13 cellular contexts compared by ENCODE assay signal in genomic region chr1:110343249-110343648, GRCh38. TPM values are rescaled to one million over a fixed set of nuclear protein-coding genes. Genes with fewer than 3 reads are reported as not detected.
A peak's percentile ranks its signal among the peaks of the same experiment; 100 is the strongest.
DNase-seq lines count a peak whose midpoint lies in the region; ATAC-seq, FAIRE-seq and TF ChIP-seq lines count a peak whose summit lies in the region.
"Had no signal": no experiment of that assay in that cellular context is flagged by ENCODE, and none has a peak within 500 bp of the region (broad histone marks: within the 10 kb centered on the region; RNA-seq: fewer than 3 reads in every experiment).

No MANE protein-coding gene starts in this region.

- CTCF ChIA-PET in naive thymus-derived CD4-positive, alpha-beta T cell (lab: Charles Lee), result no interaction called here

- H2AFZ ChIP-seq in osteoblast (ENCODE audit: low read length), result no peak overlapping the region

- peak overlapping the region; percentile 87 for H3K4me2 ChIP-seq in osteoblast (ENCODE audit: insufficient read depth, low read length)

- peaks cover 41% of the 10 kb centered on the region for H4K20me1 ChIP-seq in osteoblast (ENCODE audit: insufficient read depth, low read length)

- H3K27ac Mint-ChIP-seq in T-helper 1 cell treated with Interleukin-12 subunit alpha and Interleukin-12 subunit beta and Interleukin-4 antibody, amounts not matched to agents 30 μg/mL and 1 μg/mL, for 36 hours, result peak overlapping the region; percentile 78
- H3K27ac Mint-ChIP-seq in naive thymus-derived CD4-positive, alpha-beta T cell, result peak overlapping the region in 4 of 9 donors; percentile 45 to 66 (median 56)

- DNase-seq in T-helper 1 cell (no peak), MG63 (no peak), dorsolateral prefrontal cortex (no peak), osteoblast (ENCODE audit: insufficient read length, low spot score, missing footprints) (no peak), KBM-7 (no peak), frontal cortex (ENCODE audit: low spot score in 2 of 2) (no peak)
- no peak for DNase-seq in naive thymus-derived CD4-positive, alpha-beta T cell
- DNase-seq: 8988T; activated CD4-positive, alpha-beta T cell treated with anti-CD3 and anti-CD28 coated beads for 1 hour; NCI-H1694; OCI-M1 had no signal

- in situ Hi-C loops in KBM-7 (cut with MboI; ENCODE audit: low pct_unique_long_range_greater_than_20kb, low sequenced_read_pairs), result no loop called here

- H3K4me3 ChIP-seq in MG63 (peak overlapping the region; percentile 98), dorsolateral prefrontal cortex (peak overlapping the region in 45 of 59 donors; percentile 2 to 98 (median 26)), osteoblast (ENCODE audit: insufficient read depth, low read length) (peak overlapping the region; percentile 36)
- no peak overlapping the region for H3K4me3 ChIP-seq in naive thymus-derived CD4-positive, alpha-beta T cell (ENCODE audit: low read length)
- H3K4me3 ChIP-seq: lung had no signal

- no peaks in the 10 kb centered on the region for H3K9me3 Mint-ChIP-seq in T-helper 1 cell treated with Interleukin-12 subunit alpha and Interleukin-12 subunit beta and Interleukin-4 antibody, amounts not matched to agents 30 μg/mL and 1 μg/mL, for 36 hours
- H3K9me3 Mint-ChIP-seq in naive thymus-derived CD4-positive, alpha-beta T cell, result no peaks in the 10 kb centered on the region

- intact Hi-C loops in dorsolateral prefrontal cortex (cut with DNase I), result no loop called here
- intact Hi-C loops in naive thymus-derived CD4-positive, alpha-beta T cell (cut with micrococcal nuclease), result no loop called here

- TF ChIP-seq CTCF in dorsolateral prefrontal cortex (IDR thresholded peaks at IDR 0.05 in 54 of 56, conservative IDR thresholded peaks at IDR 0.05 in 2 of 56; ENCODE audit: low read depth in 1 of 56, partially characterized antibody in 56 of 56) (no peak), osteoblast (IDR thresholded peaks at IDR 0.05; ENCODE audit: extremely low read depth, low read depth, low read length) (no peak)

- H3K36me3 ChIP-seq in MG63, result peaks cover 87% of the 10 kb centered on the region
- peaks cover 39% of the 10 kb centered on the region for H3K36me3 ChIP-seq in osteoblast (ENCODE audit: insufficient read depth, low read length)
- H3K36me3 ChIP-seq in naive thymus-derived CD4-positive, alpha-beta T cell (ENCODE audit: control insufficient read depth in 2 of 3, insufficient read depth in 3 of 3, low read length in 3 of 3), result peaks cover 0 to 36% (median 3%) of the 10 kb centered on the region in 3 experiments

- peaks cover 58% of the 10 kb centered on the region for H3K36me3 Mint-ChIP-seq in T-helper 1 cell treated with Interleukin-12 subunit alpha and Interleukin-12 subunit beta and Interleukin-4 antibody, amounts not matched to agents 30 μg/mL and 1 μg/mL, for 36 hours (ENCODE audit: low read depth)
- peaks cover 14 to 63% (median 37%) of the 10 kb centered on the region in 5 donors for H3K36me3 Mint-ChIP-seq in naive thymus-derived CD4-positive, alpha-beta T cell

- POLR2A ChIA-PET in naive thymus-derived CD4-positive, alpha-beta T cell (lab: Charles Lee), result no interaction called here

- no peaks in the 10 kb centered on the region for H3K9me3 ChIP-seq in MG63
- H3K9me3 ChIP-seq in osteoblast (ENCODE audit: low read depth, low read length), result no peaks in the 10 kb centered on the region
- H3K9me3 ChIP-seq in naive thymus-derived CD4-positive, alpha-beta T cell (ENCODE audit: control insufficient read depth in 2 of 3, low read length in 3 of 3), result no peaks in the 10 kb centered on the region

- FAIRE-seq in frontal cortex (lab: Jason Lieb, UNC), result no peak

- H3K4me3 Mint-ChIP-seq in T-helper 1 cell treated with Interleukin-12 subunit alpha and Interleukin-12 subunit beta and Interleukin-4 antibody, amounts not matched to agents 30 μg/mL and 1 μg/mL, for 36 hours, result no peak overlapping the region
- H3K4me3 Mint-ChIP-seq in naive thymus-derived CD4-positive, alpha-beta T cell, result peak overlapping the region in 3 of 10 donors; percentile 51 to 88 (median 75)

- ATAC-seq in naive thymus-derived CD4-positive, alpha-beta T cell, result no peak

- H3K27ac ChIP-seq in dorsolateral prefrontal cortex (no peak overlapping the region), osteoblast (ENCODE audit: low read depth, low read length) (no peak overlapping the region)
- no peak overlapping the region for H3K27ac ChIP-seq in naive thymus-derived CD4-positive, alpha-beta T cell (ENCODE audit: low read depth, low read length)

- peaks cover 89% of the 10 kb centered on the region for H3K79me2 ChIP-seq in osteoblast (ENCODE audit: insufficient read depth, low read length)

- H3K4me1 Mint-ChIP-seq in T-helper 1 cell treated with Interleukin-12 subunit alpha and Interleukin-12 subunit beta and Interleukin-4 antibody, amounts not matched to agents 30 μg/mL and 1 μg/mL, for 36 hours (ENCODE audit: low read depth), result peaks cover 66% of the 10 kb centered on the region
- H3K4me1 Mint-ChIP-seq in naive thymus-derived CD4-positive, alpha-beta T cell, result peaks cover 52 to 86% (median 81%) of the 10 kb centered on the region in 7 donors

- H3K27me3 ChIP-seq in MG63 (no peaks in the 10 kb centered on the region), dorsolateral prefrontal cortex (no peaks in the 10 kb centered on the region), osteoblast (ENCODE audit: insufficient read depth, low read length) (no peaks in the 10 kb centered on the region)
- H3K27me3 ChIP-seq in naive thymus-derived CD4-positive, alpha-beta T cell (ENCODE audit: control insufficient read depth in 2 of 2, insufficient read depth in 2 of 2, low read length in 2 of 2), result no peaks in the 10 kb centered on the region

- peaks cover 48% of the 10 kb centered on the region for H3K4me1 ChIP-seq in osteoblast (ENCODE audit: insufficient read depth, low read length)
- H3K4me1 ChIP-seq in naive thymus-derived CD4-positive, alpha-beta T cell (ENCODE audit: control insufficient read depth in 2 of 2, insufficient read depth in 2 of 2, low read length in 2 of 2), result peaks cover 50 to 53% of the 10 kb centered on the region in 2 donors

- H3K27me3 Mint-ChIP-seq in T-helper 1 cell treated with Interleukin-12 subunit alpha and Interleukin-12 subunit beta and Interleukin-4 antibody, amounts not matched to agents 30 μg/mL and 1 μg/mL, for 36 hours (ENCODE audit: low read depth), result no peaks in the 10 kb centered on the region
- no peaks in the 10 kb centered on the region for H3K27me3 Mint-ChIP-seq in naive thymus-derived CD4-positive, alpha-beta T cell

RNA-seq across cellular contexts. Expression of gene RBM15, which starts 4.1 kb away (rescaled TPM):
- total RNA-seq in MG63 (2014; rRNA removed; shearing (Covaris generic); ENCODE audit: low replicate concordance), result 25.5 and 26.0 TPM in 2 replicates
- total RNA-seq in dorsolateral prefrontal cortex (10 to 100 TPM; 17.5 to 31.2 (median 23.8) TPM), osteoblast (30.6 and 38.0 TPM in 2 replicates), frontal cortex (34.2 TPM)
- total RNA-seq in naive thymus-derived CD4-positive, alpha-beta T cell, result 10 to 100 TPM; 36.4 to 58.6 (median 46.3) TPM
- polyA plus RNA-seq in naive thymus-derived CD4-positive, alpha-beta T cell, result 10 to 100 TPM in 1 of 2 donors, 1 to 10 TPM in 1; 7.1 to 15.5 TPM

RNA-seq across cellular contexts. Expression of gene SLC16A4, which starts 47.6 kb away (rescaled TPM):
- total RNA-seq in MG63 (2014; rRNA removed; shearing (Covaris generic); ENCODE audit: low replicate concordance), result 30.5 and 32.0 TPM in 2 replicates
- 1 to 10 TPM; 1.3 to 9.9 (median 4.7) TPM for total RNA-seq in dorsolateral prefrontal cortex
- total RNA-seq in osteoblast, result 76.0 and 90.2 TPM in 2 replicates
- total RNA-seq in naive thymus-derived CD4-positive, alpha-beta T cell, result under 1 TPM; 0.19 to 0.76 (median 0.32) TPM
- polyA plus RNA-seq in naive thymus-derived CD4-positive, alpha-beta T cell, result under 1 TPM; 0.24 to 0.93 TPM
- 4.1 TPM for total RNA-seq in frontal cortex
